11 cellular contexts compared by ENCODE assay signal in genomic region chr12:32877670-32878459, GRCh38. TPM values are rescaled to one million over a fixed set of nuclear protein-coding genes. Genes with fewer than 3 reads are reported as not detected.
DNase-seq lines count a peak whose midpoint lies in the region; ATAC-seq, FAIRE-seq and TF ChIP-seq lines count a peak whose summit lies in the region.
"Had no signal": no experiment of that assay in that cellular context is flagged by ENCODE, and none has a peak within 500 bp of the region (broad histone marks: within the 10 kb centered on the region; RNA-seq: fewer than 3 reads in every experiment).

No MANE protein-coding gene starts in this region.

- no peaks in the 10 kb centered on the region for H3K9me3 ChIP-seq in right lobe of liver

- H3K27ac ChIP-seq in right lobe of liver: no peak overlapping the region

- no peak overlapping the region for H3K27ac Mint-ChIP-seq in stimulated activated naive CD8-positive, alpha-beta T cell treated with anti-CD3 and anti-CD28 coated beads, Interleukin-15, amount 100 ng/mL, for 72 hours
- no peak overlapping the region for H3K27ac Mint-ChIP-seq in activated T-cell treated with anti-CD3 and anti-CD28 coated beads, Interleukin-2, amount 50 U/mL, for 72 hours
- H3K27ac Mint-ChIP-seq: activated naive CD4-positive, alpha-beta T cell treated with anti-CD3 and anti-CD28 coated beads for 36 hours had no signal

- WGBS in right lobe of liver (ENCODE audit: insufficient coverage, low coverage, low lambda C conversion rate, missing lambda C conversion rate): 89% methylated on average over 5 of the region's 29 CpGs

- peaks cover 0 to 14% (median 3%) of the 10 kb centered on the region in 4 donors for H3K4me1 ChIP-seq in right lobe of liver

- DNase-seq in stimulated activated naive CD8-positive, alpha-beta T cell treated with anti-CD3 and anti-CD28 coated beads, Interleukin-15, amount 100 ng/mL, for 72 hours: no peak
- DNase-seq in stimulated activated naive CD8-positive, alpha-beta T cell treated with anti-CD3 and anti-CD28 coated beads, Interleukin-15, Interleukin-2, amounts not matched to agents 100 U/mL and 50 U/mL, for 24 hours: no peak
- DNase-seq in cardiac fibroblast (ENCODE audit: low read depth in 2 of 2): peak; percentile 32 to 80
- DNase-seq in right lobe of liver: no peak
- DNase-seq in DMS114 treated with DMSO at 0.1 percent for 48 hours (lab: John Stamatoyannopoulos, UW; ENCODE audit: unreplicated experiment): no peak
- no peak for DNase-seq in activated T-cell treated with anti-CD3 and anti-CD28 coated beads, Interleukin-2, amount 50 U/mL, for 72 hours
- DNase-seq in H54 (ENCODE audit: insufficient read length, low spot score): no peak
- DNase-seq: activated CD4-positive, CD25-positive, alpha-beta regulatory T cell treated with anti-CD3 and anti-CD28 coated beads, Interleukin-2, amount 50 U/mL, for 72 hours; activated naive CD4-positive, alpha-beta T cell treated with anti-CD3 and anti-CD28 coated beads for 36 hours had no signal

- intact Hi-C loops in right lobe of liver (cut with DNase I): no loop called here

- no peaks in the 10 kb centered on the region for H3K36me3 Mint-ChIP-seq in activated T-cell treated with anti-CD3 and anti-CD28 coated beads, Interleukin-2, amount 50 U/mL, for 72 hours (ENCODE audit: insufficient read depth in 2 of 2)

- no peaks in the 10 kb centered on the region for H3K4me1 Mint-ChIP-seq in stimulated activated naive CD8-positive, alpha-beta T cell treated with anti-CD3 and anti-CD28 coated beads, Interleukin-15, amount 100 ng/mL, for 72 hours
- H3K4me1 Mint-ChIP-seq in activated T-cell treated with anti-CD3 and anti-CD28 coated beads, Interleukin-2, amount 50 U/mL, for 72 hours (ENCODE audit: low read depth): no peaks in the 10 kb centered on the region

- H3K4me3 Mint-ChIP-seq in stimulated activated naive CD8-positive, alpha-beta T cell treated with anti-CD3 and anti-CD28 coated beads, Interleukin-15, amount 100 ng/mL, for 72 hours: no peak overlapping the region
- no peak overlapping the region for H3K4me3 Mint-ChIP-seq in activated T-cell treated with anti-CD3 and anti-CD28 coated beads, Interleukin-2, amount 50 U/mL, for 72 hours
- H3K4me3 Mint-ChIP-seq: activated naive CD4-positive, alpha-beta T cell treated with anti-CD3 and anti-CD28 coated beads for 36 hours had no signal

- H3K27me3 Mint-ChIP-seq in stimulated activated naive CD8-positive, alpha-beta T cell treated with anti-CD3 and anti-CD28 coated beads, Interleukin-15, amount 100 ng/mL, for 72 hours: no peaks in the 10 kb centered on the region
- H3K27me3 Mint-ChIP-seq in activated T-cell treated with anti-CD3 and anti-CD28 coated beads, Interleukin-2, amount 50 U/mL, for 72 hours (ENCODE audit: low read depth): no peaks in the 10 kb centered on the region

- peaks cover 0 to 20% (median 7%) of the 10 kb centered on the region in 4 donors for H3K36me3 ChIP-seq in right lobe of liver

- FAIRE-seq in H54 (lab: Jason Lieb, UNC): no peak
- FAIRE-seq: endometrium had no signal

- H3K27me3 ChIP-seq in right lobe of liver: no peaks in the 10 kb centered on the region

- H3K4me3 ChIP-seq in cardiac fibroblast (replicated peaks in 1 of 2; ENCODE audit: low read depth in 2 of 2, low read length in 2 of 2): no peak overlapping the region
- no peak overlapping the region for H3K4me3 ChIP-seq in right lobe of liver

- H3K9me3 Mint-ChIP-seq in stimulated activated naive CD8-positive, alpha-beta T cell treated with anti-CD3 and anti-CD28 coated beads, Interleukin-15, amount 100 ng/mL, for 72 hours: no peaks in the 10 kb centered on the region
- no peaks in the 10 kb centered on the region for H3K9me3 Mint-ChIP-seq in activated T-cell treated with anti-CD3 and anti-CD28 coated beads, Interleukin-2, amount 50 U/mL, for 72 hours
- H3K9me3 Mint-ChIP-seq: activated naive CD4-positive, alpha-beta T cell treated with anti-CD3 and anti-CD28 coated beads for 36 hours had no signal

- TF ChIP-seq CTCF in cardiac fibroblast (IDR thresholded peaks at IDR 0.05; ENCODE audit: low read depth, low read length) (no peak), right lobe of liver (IDR thresholded peaks at IDR 0.05) (no peak)

- ATAC-seq in stimulated activated naive CD8-positive, alpha-beta T cell treated with anti-CD3 and anti-CD28 coated beads, Interleukin-15, amount 100 ng/mL, for 72 hours: peak; percentile 31
- no peak for ATAC-seq in stimulated activated naive CD8-positive, alpha-beta T cell treated with anti-CD3 and anti-CD28 coated beads, Interleukin-15, Interleukin-2, amounts not matched to agents 100 U/mL and 50 U/mL, for 24 hours
- peak; percentile 39 to 71 (median 58) for ATAC-seq in right lobe of liver
- no peak for ATAC-seq in GM18873 (IDR thresholded peaks at IDR 0.05; ENCODE audit: low FRiP score, unreplicated experiment)
- ATAC-seq in activated T-cell treated with anti-CD3 and anti-CD28 coated beads, Interleukin-2, amount 50 U/mL, for 72 hours (replicated peaks in 1 of 2): no peak

- TF ChIP-seq POLR2A in right lobe of liver (IDR thresholded peaks at IDR 0.05) (no peak), H54 (IDR thresholded peaks at IDR 0.05; ENCODE audit: low read depth, low read length) (no peak)

RNA-seq across cellular contexts. Expression of gene PKP2, which starts 18.7 kb away (rescaled TPM):
- total RNA-seq in right lobe of liver: 10 to 100 TPM; 17.2 to 54.7 (median 23.8) TPM
- under 1 TPM; 0.12 to 0.39 TPM for total RNA-seq in activated T-cell treated with anti-CD3 and anti-CD28 coated beads, Interleukin-2, amount 50 U/mL, for 72 hours

Comparison
In these comparisons a context has a peak if more than half of its experiments do, and no peak if none do; other contexts are left out.
1. ATAC-seq: peak in stimulated activated naive CD8-positive, alpha-beta T cell treated with anti-CD3 and anti-CD28 coated beads, Interleukin-15, amount 100 ng/mL, for 72 hours (single experiment) and right lobe of liver (4 of 4); none in stimulated activated naive CD8-positive, alpha-beta T cell treated with anti-CD3 and anti-CD28 coated beads, Interleukin-15, Interleukin-2, amounts not matched to agents 100 U/mL and 50 U/mL, for 24 hours (single experiment), GM18873 (single experiment) and activated T-cell treated with anti-CD3 and anti-CD28 coated beads, Interleukin-2, amount 50 U/mL, for 72 hours (0 of 2).
2. DNase-seq: peak in cardiac fibroblast (2 of 2); none in stimulated activated naive CD8-positive, alpha-beta T cell treated with anti-CD3 and anti-CD28 coated beads, Interleukin-15, amount 100 ng/mL, for 72 hours (0 of 2), stimulated activated naive CD8-positive, alpha-beta T cell treated with anti-CD3 and anti-CD28 coated beads, Interleukin-15, Interleukin-2, amounts not matched to agents 100 U/mL and 50 U/mL, for 24 hours (single experiment), right lobe of liver (0 of 3), DMS114 treated with DMSO at 0.1 percent for 48 hours (single experiment), activated T-cell treated with anti-CD3 and anti-CD28 coated beads, Interleukin-2, amount 50 U/mL, for 72 hours (0 of 2) and H54 (single experiment).
3. RNA of gene PKP2, which starts 18.7 kb away (total RNA-seq): 17.2 to 54.7 TPM in right lobe of liver; 0.12 to 0.39 TPM in activated T-cell treated with anti-CD3 and anti-CD28 coated beads, Interleukin-2, amount 50 U/mL, for 72 hours; every median in the first group is over 10 times any median in the second.